In the genomic region with DNA sequence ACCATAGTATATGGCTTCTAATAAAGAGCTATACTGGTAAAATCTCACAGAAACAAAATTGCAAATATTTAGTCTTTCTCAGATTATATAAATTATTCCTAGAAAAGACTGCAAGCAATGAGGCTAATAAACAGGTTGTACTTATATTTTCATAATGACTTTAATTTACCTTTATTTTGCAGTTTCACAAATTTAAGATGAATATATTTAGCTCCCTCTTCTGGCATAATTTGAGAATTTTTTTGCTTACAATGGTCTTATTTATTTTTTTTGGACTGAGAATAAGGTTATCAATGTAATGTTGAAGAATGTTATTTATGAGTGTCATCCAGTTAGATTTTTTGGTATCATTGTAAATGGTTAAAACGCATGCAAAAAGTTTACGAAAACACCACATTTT, we compare ENCODE assay signal across 10 cellular contexts. TPM values are rescaled to one million over a fixed set of nuclear protein-coding genes. Genes with fewer than 3 reads are reported as not detected.
A peak's percentile ranks its signal among the peaks of the same experiment; 100 is the strongest.
DNase-seq lines count a peak whose midpoint lies in the region; ATAC-seq, FAIRE-seq and TF ChIP-seq lines count a peak whose summit lies in the region.
"Had no signal": no experiment of that assay in that cellular context is flagged by ENCODE, and none has a peak within 500 bp of the region (broad histone marks: within the 10 kb centered on the region; RNA-seq: fewer than 3 reads in every experiment).

No MANE protein-coding gene starts in this region.

- H3K27ac ChIP-seq in OCI-LY7 (ENCODE audit: low read depth, low read length, poor library complexity, severe bottlenecking) (no peak overlapping the region), endothelial cell of umbilical vein (ENCODE audit: insufficient read depth, low read depth, low read length) (no peak overlapping the region), smooth muscle cell (ENCODE audit: low read depth) (no peak overlapping the region)

- H3K9me3 ChIP-seq in OCI-LY7 (ENCODE audit: low read length) (no peaks in the 10 kb centered on the region), endothelial cell of umbilical vein (replicated peaks; ENCODE audit: control insufficient read depth, insufficient read depth, low read length) (no peaks in the 10 kb centered on the region), smooth muscle cell (replicated peaks; ENCODE audit: low read depth) (no peaks in the 10 kb centered on the region)

- H4K20me1 ChIP-seq in OCI-LY7 (ENCODE audit: insufficient read depth, low read length) (peaks cover 12% of the 10 kb centered on the region; the same call in 1 of the 2 replicates), endothelial cell of umbilical vein (replicated peaks; ENCODE audit: control insufficient read depth, extremely low read depth, insufficient read depth, low read length) (no peaks in the 10 kb centered on the region), smooth muscle cell (ENCODE audit: low read depth) (no peaks in the 10 kb centered on the region)

- dilution Hi-C loops in endothelial cell of umbilical vein (cut with MboI; ENCODE audit: extremely low pct_ligation_motif_present, low sequenced_read_pairs) = loop anchor here (25.0 kb wide), 1 partner anchor 1110 kb away; no protein-coding TSS in a partner anchor

- CTCF ChIA-PET in OCI-LY7 (lab: Charles Lee; ENCODE audit: unreplicated experiment) (interaction anchor here (0.8 kb wide), 1 partner anchor 8 kb away, joined by 3 read pairs; no protein-coding TSS in a partner anchor), endothelial cell of umbilical vein (lab: Charles Lee) (interaction anchor here (0.6 to 5.3 kb wide), 29 partner anchors 10 to 1966 kb away, joined by 3 to 54 read pairs (median 3); no protein-coding TSS in a partner anchor)

- H3K4me3 ChIP-seq in OCI-LY7 (ENCODE audit: low read depth, low read length, poor library complexity, severe bottlenecking) (no peak overlapping the region), endothelial cell of umbilical vein (replicated peaks in 1 of 3; ENCODE audit: insufficient read depth in 1 of 3, low read depth in 1 of 3, low read length in 3 of 3) (no peak overlapping the region), smooth muscle cell (no peak overlapping the region)

- no peak for FAIRE-seq in endothelial cell of umbilical vein (lab: Jason Lieb, UNC)

- no peak for TF ChIP-seq POLR2A in endothelial cell of umbilical vein (IDR thresholded peaks at IDR 0.05; ENCODE audit: low read depth, low read length)

- 92% methylated on average over 2 of the region's 2 CpGs for WGBS in smooth muscle cell (ENCODE audit: low lambda C conversion rate)

- H3K4me2 ChIP-seq in OCI-LY7 (ENCODE audit: low read length) (no peak overlapping the region), endothelial cell of umbilical vein (ENCODE audit: insufficient read depth, low read length) (no peak overlapping the region), smooth muscle cell (no peak overlapping the region)

- H3K27me3 ChIP-seq in endothelial cell of umbilical vein (ENCODE audit: control insufficient read depth in 2 of 2, insufficient read depth in 2 of 2, low read length in 2 of 2) (no peaks in the 10 kb centered on the region), smooth muscle cell (ENCODE audit: low read depth) (no peaks in the 10 kb centered on the region)

- BruUV-seq in OCI-LY7 (replicated peaks; lab: Mats Ljungman, UMichigan) = no TSS peak
- BruUV-seq in endothelial cell of umbilical vein (replicated peaks; lab: Mats Ljungman, UMichigan) = no TSS peak

- H2AFZ ChIP-seq in OCI-LY7 (ENCODE audit: low read length) (no peak overlapping the region), endothelial cell of umbilical vein (ENCODE audit: low read depth, low read length) (no peak overlapping the region), smooth muscle cell (ENCODE audit: low read depth) (no peak overlapping the region)

- no peaks in the 10 kb centered on the region for H3F3A ChIP-seq in smooth muscle cell (ENCODE audit: low read depth)

- peaks cover 18% of the 10 kb centered on the region; the same call in 1 of the 2 replicates for H3K79me2 ChIP-seq in OCI-LY7 (ENCODE audit: insufficient read depth, low read depth, low read length)
- peaks cover 10% of the 10 kb centered on the region for H3K79me2 ChIP-seq in endothelial cell of umbilical vein (ENCODE audit: control insufficient read depth, insufficient read depth, low read length)
- peaks cover 25% of the 10 kb centered on the region for H3K79me2 ChIP-seq in smooth muscle cell (ENCODE audit: low read depth)

- H3K9me2 ChIP-seq in OCI-LY7 (ENCODE audit: insufficient read depth, low read length) = no peaks in the 10 kb centered on the region

- POLR2A ChIA-PET in OCI-LY7 (lab: Charles Lee) = interaction anchor here (0.6 to 1.4 kb wide), 4 partner anchors 15 to 1294 kb away, joined by 3 read pairs; no protein-coding TSS in a partner anchor
- POLR2A ChIA-PET in endothelial cell of umbilical vein (lab: Charles Lee) = interaction anchor here (0.6 to 0.7 kb wide), 2 partner anchors 1107 to 1470 kb away, joined by 3 to 4 read pairs; no protein-coding TSS in a partner anchor

- intact Hi-C loops in OCI-LY7 (cut with micrococcal nuclease; ENCODE audit: unreplicated experiment) = loop anchor here (5.0 to 10.0 kb wide), 2 partner anchors 377 to 1025 kb away; no protein-coding TSS in a partner anchor
- intact Hi-C loops in endothelial cell of umbilical vein (cut with micrococcal nuclease) = loop anchor here (1.0 to 2.0 kb wide), 2 partner anchors 1025 to 1106 kb away; no protein-coding TSS in a partner anchor

- H3K9me1 ChIP-seq in endothelial cell of umbilical vein (replicated peaks; ENCODE audit: control insufficient read depth, extremely low read depth, insufficient read depth, low read length) = no peaks in the 10 kb centered on the region

- H3K9ac ChIP-seq in endothelial cell of umbilical vein (replicated peaks; ENCODE audit: extremely low read depth, insufficient read depth, low read length) (no peak overlapping the region), smooth muscle cell (ENCODE audit: low read depth) (no peak overlapping the region)

- ATAC-seq in HG02852 (IDR thresholded peaks at IDR 0.05; ENCODE audit: unreplicated experiment) = no peak

- H3K4me1 ChIP-seq in OCI-LY7 (ENCODE audit: insufficient read depth, low read length, poor library complexity, severe bottlenecking) (no peaks in the 10 kb centered on the region), endothelial cell of umbilical vein (ENCODE audit: control insufficient read depth, extremely low read depth, insufficient read depth, low read length) (no peaks in the 10 kb centered on the region), smooth muscle cell (ENCODE audit: low read depth) (peaks cover 20% of the 10 kb centered on the region)

- TF ChIP-seq CTCF in OCI-LY7 (conservative IDR thresholded peaks at IDR 0.05; ENCODE audit: low read length) (peak; percentile 79), endothelial cell of umbilical vein (IDR thresholded peaks at IDR 0.05; ENCODE audit: extremely low read depth in 1 of 2, insufficient read depth in 1 of 2, low read depth in 1 of 2, low read length in 2 of 2) (peak in 1 of 2 donors; percentile 15), smooth muscle cell (IDR thresholded peaks at IDR 0.05; ENCODE audit: borderline replicate concordance, insufficient read depth, poor library complexity, severe bottlenecking) (peak; percentile 47)

- DNase-seq in SIG-M5 treated with dmso at 0.1 percent for 504 hours (lab: John Stamatoyannopoulos, UW; ENCODE audit: unreplicated experiment) (peak; percentile 25), SIG-M5 (lab: John Stamatoyannopoulos, UW) (no peak), OCI-LY7 (ENCODE audit: low spot score) (peak; percentile 16), endothelial cell of umbilical vein (ENCODE audit: low read depth, low spot score) (peak; percentile 32), smooth muscle cell (lab: John Stamatoyannopoulos, UW; ENCODE audit: unreplicated experiment) (no peak), NCI-H2107 (lab: John Stamatoyannopoulos, UW) (no peak), NCI-H1930 (lab: John Stamatoyannopoulos, UW) (no peak)
- DNase-seq: activated CD4-positive, alpha-beta memory T cell treated with anti-CD3 and anti-CD28 coated beads, Interleukin-2, amount 10 ng/mL, durations not matched to agents 7 days and 5 days; MV-4-11 had no signal

- H3K36me3 ChIP-seq in OCI-LY7 (ENCODE audit: insufficient read depth, low read length) (peaks cover 33% of the 10 kb centered on the region), endothelial cell of umbilical vein (ENCODE audit: control insufficient read depth in 2 of 2, extremely low read depth in 1 of 2, insufficient read depth in 2 of 2, low read length in 2 of 2) (peaks cover 0 to 12% of the 10 kb centered on the region in 2 experiments), smooth muscle cell (ENCODE audit: low read depth) (no peaks in the 10 kb centered on the region)

TF ChIP-seq in endothelial cell of umbilical vein, 7 proteins besides CTCF, POLR2A, EP300 and RAD21:
- TF ChIP-seq FOS (IDR thresholded peaks at IDR 0.05; ENCODE audit: borderline replicate concordance, insufficient read depth, low read length) (no peak), JUN (IDR thresholded peaks at IDR 0.05; ENCODE audit: borderline replicate concordance, insufficient read depth, insufficient read length, low read depth) (no peak), EZH2 (IDR thresholded peaks at IDR 0.05; ENCODE audit: borderline replicate concordance, low read depth, low read length, severe bottlenecking) (no peak), POLR2AphosphoS5 (IDR thresholded peaks at IDR 0.05; ENCODE audit: insufficient read depth, low read depth, low read length) (no peak), MYC (IDR thresholded peaks at IDR 0.05; ENCODE audit: low read depth, low read length) (no peak), GATA2 (IDR thresholded peaks at IDR 0.05; ENCODE audit: insufficient read depth, insufficient read length, low read depth, low read length) (no peak)
- TF ChIP-seq, protein P1, sequence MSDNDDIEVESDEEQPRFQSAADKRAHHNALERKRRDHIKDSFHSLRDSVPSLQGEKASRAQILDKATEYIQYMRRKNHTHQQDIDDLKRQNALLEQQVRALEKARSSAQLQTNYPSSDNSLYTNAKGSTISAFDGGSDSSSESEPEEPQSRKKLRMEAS (IDR thresholded peaks at IDR 0.05; ENCODE audit: insufficient read depth, insufficient read length) = no peak

RNA-seq across cellular contexts. Expression of a gene that starts 56.7 kb away (rescaled TPM):
- total RNA-seq in OCI-LY7 (2014; rRNA removed; shearing (Covaris generic)) = 14.9 and 15.8 TPM in 2 replicates
- total RNA-seq in OCI-LY7 (2022) (43.4 and 45.6 TPM in 2 replicates), endothelial cell of umbilical vein (27.5 and 30.0 TPM in 2 replicates), smooth muscle cell (33.2 and 63.6 TPM in 2 replicates)
- polyA plus RNA-seq in endothelial cell of umbilical vein (2.0 and 2.8 TPM in 2 replicates), smooth muscle cell (5.3 and 7.5 TPM in 2 replicates)
- polyA plus RNA-seq in endothelial cell of umbilical vein (2011; cell fraction: cytosol; rRNA removed) = 2.7 and 2.8 TPM in 2 replicates
- 8.8 and 10.5 TPM in 2 replicates for polyA plus RNA-seq in endothelial cell of umbilical vein (2011; cell fraction: nucleus; rRNA removed)
- polyA plus RNA-seq in endothelial cell of umbilical vein (2012) = 5.6 and 8.2 TPM in 2 replicates
- 10.1 and 24.5 TPM in 2 replicates for polyA minus RNA-seq in endothelial cell of umbilical vein
- polyA minus RNA-seq in endothelial cell of umbilical vein (2011; cell fraction: cytosol; rRNA and poly(A)+ RNA removed) = 0.41 TPM
- polyA minus RNA-seq in endothelial cell of umbilical vein (2011; cell fraction: nucleus; rRNA and poly(A)+ RNA removed) = 20.3 and 35.7 TPM in 2 replicates

Comparison
In these comparisons a context has a peak if more than half of its experiments do, and no peak if none do; other contexts are left out.
1. DNase-seq: peak in SIG-M5 treated with dmso at 0.1 percent for 504 hours (single experiment), OCI-LY7 (single experiment) and endothelial cell of umbilical vein (single experiment); none in SIG-M5 (single experiment), smooth muscle cell (single experiment), NCI-H2107 (single experiment) and NCI-H1930 (0 of 2).